6 cellular contexts compared by ENCODE assay signal in the genomic region with DNA sequence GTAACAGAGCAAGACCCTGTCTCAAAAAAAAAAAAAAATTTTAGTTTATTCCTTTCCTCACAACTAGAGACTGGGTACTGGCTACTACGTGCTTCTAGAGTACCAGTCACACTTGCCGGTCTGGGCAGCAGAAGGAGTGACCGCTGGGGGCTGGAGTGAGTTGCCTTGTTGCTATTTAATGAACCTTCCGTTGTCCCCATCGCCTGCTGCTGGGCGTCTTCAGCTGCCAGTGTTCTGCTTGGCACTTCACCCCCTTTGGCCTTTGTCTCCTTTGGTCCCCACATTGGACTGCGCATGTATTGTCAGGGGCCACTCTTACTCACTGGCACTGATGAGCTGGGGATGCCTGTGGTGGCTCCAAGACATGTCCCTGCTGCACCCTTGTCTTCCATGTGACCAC.
"Had no signal": no experiment of that assay in that cellular context is flagged by ENCODE, and none has a peak within 500 bp of the region (broad histone marks: within the 10 kb centered on the region; RNA-seq: fewer than 3 reads in every experiment).

No MANE protein-coding gene starts in this region.

- H3K9me3 Mint-ChIP-seq: activated CD4-positive, alpha-beta T cell treated with anti-CD3 and anti-CD28 coated beads, Interleukin-2, amount 10 ng/mL, durations not matched to agents 24 days and 14 days; activated T-cell treated with anti-CD3 and anti-CD28 coated beads, Interleukin-2, amount 50 U/mL, for 24 hours had no signal

- DNase-seq: activated CD4-positive, alpha-beta T cell treated with anti-CD3 and anti-CD28 coated beads, Interleukin-2, amount 10 ng/mL, durations not matched to agents 24 days and 14 days; activated gamma-delta T cell; activated T-cell treated with anti-CD3 and anti-CD28 coated beads, Interleukin-2, amount 50 U/mL, for 24 hours; mammary epithelial cell; right cardiac atrium; tibial artery had no signal

- H3K27me3 Mint-ChIP-seq: activated CD4-positive, alpha-beta T cell treated with anti-CD3 and anti-CD28 coated beads, Interleukin-2, amount 10 ng/mL, durations not matched to agents 24 days and 14 days; activated T-cell treated with anti-CD3 and anti-CD28 coated beads, Interleukin-2, amount 50 U/mL, for 24 hours had no signal

- H3K27ac Mint-ChIP-seq: activated CD4-positive, alpha-beta T cell treated with anti-CD3 and anti-CD28 coated beads, Interleukin-2, amount 10 ng/mL, durations not matched to agents 24 days and 14 days; activated T-cell treated with anti-CD3 and anti-CD28 coated beads, Interleukin-2, amount 50 U/mL, for 24 hours had no signal

- H3K4me3 Mint-ChIP-seq: activated CD4-positive, alpha-beta T cell treated with anti-CD3 and anti-CD28 coated beads, Interleukin-2, amount 10 ng/mL, durations not matched to agents 24 days and 14 days; activated T-cell treated with anti-CD3 and anti-CD28 coated beads, Interleukin-2, amount 50 U/mL, for 24 hours had no signal

- ATAC-seq: right cardiac atrium had no signal
